1 cellular context compared by ENCODE assay signal in the genomic region with DNA sequence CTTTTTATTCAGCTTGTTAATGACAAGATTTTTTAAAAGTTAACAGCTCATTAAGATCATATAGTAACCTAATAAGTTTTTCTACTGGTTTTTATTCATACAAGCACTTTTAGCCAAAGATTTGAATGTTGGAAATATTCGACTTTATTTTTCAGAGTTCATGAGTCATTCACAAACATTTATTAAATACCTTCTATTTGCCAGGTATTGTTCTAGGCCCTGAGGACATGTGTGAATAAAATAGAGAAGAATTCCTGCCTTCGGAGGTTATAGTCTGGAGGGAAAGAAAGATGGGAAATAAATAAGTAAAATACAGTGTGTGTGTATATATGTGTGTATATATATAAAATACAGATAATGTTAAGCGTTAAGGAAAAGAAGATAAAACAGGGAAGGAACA.
TF ChIP-seq lines count a peak whose summit lies in the region.

No MANE protein-coding gene starts in this region.

TF ChIP-seq in GM12878, 131 proteins besides CTCF, POLR2A, EP300 and RAD21:
- no peak for TF ChIP-seq SMAD5 (IDR thresholded peaks at IDR 0.05; ENCODE audit: low read depth)
- TF ChIP-seq GATAD2B (conservative IDR thresholded peaks at IDR 0.05; ENCODE audit: low read depth) = no peak
- no peak for TF ChIP-seq YBX1 (IDR thresholded peaks at IDR 0.05)
- no peak for TF ChIP-seq BMI1 (IDR thresholded peaks at IDR 0.05; ENCODE audit: borderline replicate concordance)
- no peak for TF ChIP-seq RFX5 (IDR thresholded peaks at IDR 0.05; ENCODE audit: low read depth, low read length)
- TF ChIP-seq, protein P1, sequence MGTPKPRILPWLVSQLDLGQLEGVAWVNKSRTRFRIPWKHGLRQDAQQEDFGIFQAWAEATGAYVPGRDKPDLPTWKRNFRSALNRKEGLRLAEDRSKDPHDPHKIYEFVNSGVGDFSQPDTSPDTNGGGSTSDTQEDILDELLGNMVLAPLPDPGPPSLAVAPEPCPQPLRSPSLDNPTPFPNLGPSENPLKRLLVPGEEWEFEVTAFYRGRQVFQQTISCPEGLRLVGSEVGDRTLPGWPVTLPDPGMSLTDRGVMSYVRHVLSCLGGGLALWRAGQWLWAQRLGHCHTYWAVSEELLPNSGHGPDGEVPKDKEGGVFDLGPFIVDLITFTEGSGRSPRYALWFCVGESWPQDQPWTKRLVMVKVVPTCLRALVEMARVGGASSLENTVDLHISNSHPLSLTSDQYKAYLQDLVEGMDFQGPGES (IDR thresholded peaks at IDR 0.05) = no peak
- no peak for TF ChIP-seq SUPT20H (IDR thresholded peaks at IDR 0.05; ENCODE audit: borderline replicate concordance, control insufficient read depth, low read depth, low read length)
- TF ChIP-seq KAT2A (conservative IDR thresholded peaks at IDR 0.05; ENCODE audit: control insufficient read depth, low read depth, low read length) = no peak
- no peak for TF ChIP-seq EED (IDR thresholded peaks at IDR 0.05; ENCODE audit: low read depth)
- TF ChIP-seq, protein P2, sequence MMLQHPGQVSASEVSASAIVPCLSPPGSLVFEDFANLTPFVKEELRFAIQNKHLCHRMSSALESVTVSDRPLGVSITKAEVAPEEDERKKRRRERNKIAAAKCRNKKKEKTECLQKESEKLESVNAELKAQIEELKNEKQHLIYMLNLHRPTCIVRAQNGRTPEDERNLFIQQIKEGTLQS (IDR thresholded peaks at IDR 0.05; ENCODE audit: borderline replicate concordance, extremely low read depth, low read depth, low read length) = no peak
- no peak for TF ChIP-seq SMARCA5 (IDR thresholded peaks at IDR 0.05)
- TF ChIP-seq MTA2 (IDR thresholded peaks at IDR 0.05; ENCODE audit: low read depth) = no peak
- no peak for TF ChIP-seq NFXL1 (IDR thresholded peaks at IDR 0.05; ENCODE audit: borderline replicate concordance)
- TF ChIP-seq HDGF (IDR thresholded peaks at IDR 0.05) = no peak
- no peak for TF ChIP-seq RUNX3 (IDR thresholded peaks at IDR 0.05; ENCODE audit: low read length)
- TF ChIP-seq ESRRA (IDR thresholded peaks at IDR 0.05; ENCODE audit: low read length) = no peak
- no peak for TF ChIP-seq SMAD1 (IDR thresholded peaks at IDR 0.05; ENCODE audit: low read depth, partially characterized antibody)
